ENCODE assay signal across 8 cellular contexts in genomic region chr16:2905241-2905987, GRCh38.
DNase-seq lines count a peak whose midpoint lies in the region; ATAC-seq and TF ChIP-seq lines count a peak whose summit lies in the region.

No MANE protein-coding gene starts in this region.

- H3K4me3 ChIP-seq in AG04449 (ENCODE audit: low read depth, low read length) = peak overlapping the region; percentile 78

- no peak for TF ChIP-seq CTCF in AG04449 (IDR thresholded peaks at IDR 0.05; ENCODE audit: insufficient read depth, low read length, missing control alignments)

- CTCF ChIA-PET in AG04449 (lab: Yijun Ruan, JAX) = interaction anchor here (0.8 to 2.9 kb wide), 9 partner anchors 9 to 66 kb away, joined by 3 to 27 read pairs (median 4); no protein-coding TSS in a partner anchor

- DNase-seq in AG04449 (ENCODE audit: low read depth, low spot score) = peak; percentile 95
- DNase-seq in NCI-H2227 treated with DMSO at 0.1 percent for 48 hours (lab: John Stamatoyannopoulos, UW) = peak; percentile 99
- peak; percentile 78 for DNase-seq in activated CD4-positive, CD25-positive, alpha-beta regulatory T cell treated with anti-CD3 and anti-CD28 coated beads, Interleukin-2, amount 50 U/mL, for 16 hours (ENCODE audit: low read depth, low spot score)
- DNase-seq in cerebellar cortex (ENCODE audit: low spot score) = peak; percentile 100
- peak; percentile 99 for DNase-seq in islet precursor cell
- DNase-seq in stimulated activated CD4-positive, alpha-beta T cell treated with anti-CD3 and anti-CD28 coated beads, Interleukin-12 subunit alpha, Interleukin-12 subunit beta, amount 100 ng/mL, for 48 hours (ENCODE audit: low read depth in 2 of 3, low spot score in 1 of 3) = peak; percentile 98 to 99 (median 99)

- POLR2A ChIA-PET in AG04449 (lab: Yijun Ruan, JAX) = interaction anchor here (0.6 to 1.2 kb wide), 5 partner anchors 9 to 37 kb away, joined by 3 to 11 read pairs (median 5); partner anchors contain the start of gene FLYWCH2

- peak; percentile 52 for ATAC-seq in GM18873 (IDR thresholded peaks at IDR 0.05; ENCODE audit: low FRiP score, unreplicated experiment)
- peak; percentile 62 for ATAC-seq in HG03135 (IDR thresholded peaks at IDR 0.05; ENCODE audit: unreplicated experiment)

Comparison
In these comparisons a context has a peak if more than half of its experiments do, and no peak if none do; other contexts are left out.
1. Peak in every context shown above with its lines: DNase-seq, ATAC-seq and H3K4me3 ChIP-seq.